9 cellular contexts compared by ENCODE assay signal in the genomic region with DNA sequence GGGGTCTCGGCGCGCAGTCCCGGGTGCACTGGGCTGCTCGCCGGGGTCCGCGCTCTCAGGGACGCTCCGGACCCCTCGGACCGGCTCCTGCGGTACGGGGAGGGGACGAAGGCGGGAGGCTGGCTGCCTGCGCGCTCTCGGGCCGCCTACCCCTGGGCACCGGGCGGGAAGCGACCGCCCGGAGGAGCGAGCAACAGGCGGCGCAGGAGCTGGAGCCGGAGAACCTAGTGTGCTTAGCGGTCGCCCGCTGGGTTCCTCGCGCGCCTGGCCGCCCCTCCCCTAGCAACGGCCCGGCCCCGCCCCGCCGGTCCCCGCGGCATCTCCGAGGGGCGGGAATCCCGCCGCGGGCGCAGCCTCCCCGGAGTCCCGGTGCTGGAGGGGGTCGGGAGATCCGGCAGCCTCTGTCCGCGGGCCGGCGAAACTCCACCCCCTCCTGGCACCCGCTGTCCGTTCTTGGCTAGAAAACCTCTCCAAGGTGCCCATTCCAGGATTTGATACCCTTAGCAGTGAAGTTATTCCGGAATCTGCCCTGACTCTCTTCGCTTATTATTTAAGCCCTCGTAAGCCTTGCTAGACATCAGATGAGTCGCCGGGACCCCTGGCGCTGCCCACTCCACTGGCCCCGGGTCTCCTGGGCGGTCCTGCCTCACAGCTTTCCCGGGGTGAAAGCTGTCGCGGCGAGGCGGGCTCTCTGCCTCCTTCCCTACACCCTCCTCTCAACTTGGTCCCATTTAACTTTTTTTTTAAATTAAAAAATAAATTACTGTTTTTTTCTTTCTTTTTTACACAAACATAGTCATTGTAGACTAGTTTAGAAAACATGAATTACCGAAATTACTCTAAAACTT. TPM values are rescaled to one million over a fixed set of nuclear protein-coding genes. Genes with fewer than 3 reads are reported as not detected.
DNase-seq lines count a peak whose midpoint lies in the region; ATAC-seq and TF ChIP-seq lines count a peak whose summit lies in the region.
"Had no signal": no experiment of that assay in that cellular context is flagged by ENCODE, and none has a peak within 500 bp of the region (broad histone marks: within the 10 kb centered on the region; RNA-seq: fewer than 3 reads in every experiment).

A gene (minus strand): TSS at position 231 of the 848 bp plus-strand sequence. CDS start 246 bp downstream, outside the sequence.

- WGBS in spleen, 5 donors: 1 to 3% (median 2%) methylated on average over 15 to 73 of the region's 73 CpGs

- no peak for TF ChIP-seq POLR2A in spleen (IDR thresholded peaks at IDR 0.05)

- intact Hi-C loops in PC-9 (cut with micrococcal nuclease; ENCODE audit: unreplicated experiment): no loop called here
- intact Hi-C loops in spleen (cut with DNase I; ENCODE audit: low total_unique reads): no loop called here

- BruUV-seq in PC-9 (replicated peaks; lab: Mats Ljungman, UMichigan): no TSS peak

- DNase-seq in 8988T: peak; percentile 33
- peak; percentile 61 for DNase-seq in GM20000 (ENCODE audit: low spot score)
- peak in 1 of 2 experiments; percentile 40 for DNase-seq in PC-9
- DNase-seq in astrocyte of the hippocampus (ENCODE audit: low read depth, low spot score): peak; percentile 65
- DNase-seq in iPS-NIHi11 (ENCODE audit: low spot score): peak; percentile 57
- DNase-seq in spleen: peak; percentile 79

- H3K79me2 ChIP-seq in PC-9 (ENCODE audit: low read depth): no peaks in the 10 kb centered on the region

- TF ChIP-seq CTCF in GM20000 (IDR thresholded peaks at IDR 0.05; ENCODE audit: extremely low read depth, missing control alignments): no peak
- no peak for TF ChIP-seq CTCF in PC-9 (conservative IDR thresholded peaks at IDR 0.05)
- TF ChIP-seq CTCF in spleen (IDR thresholded peaks at IDR 0.05 in 8 of 11, conservative IDR thresholded peaks at IDR 0.05 in 3 of 11): no peak

- H3F3A ChIP-seq in PC-9 (ENCODE audit: insufficient read depth, low read depth): no peaks in the 10 kb centered on the region

- H2AFZ ChIP-seq in PC-9: peak within 1 kb of the TSS; percentile 62; the same call in 1 of the 2 replicates

- H3K9me2 ChIP-seq in PC-9 (ENCODE audit: insufficient read depth): no peaks in the 10 kb centered on the region

- H3K4me3 ChIP-seq in PC-9: peak within 1 kb of the TSS; percentile 53
- peak within 1 kb of the TSS; percentile 38 to 77 (median 54) for H3K4me3 ChIP-seq in spleen

- peak within 1 kb of the TSS; percentile 82 for H3K4me2 ChIP-seq in PC-9

- POLR2A ChIA-PET in PC-9 (lab: Charles Lee; ENCODE audit: unreplicated experiment): no interaction called here

- H3K27ac ChIP-seq in PC-9 (no peak within 1 kb of the TSS), spleen (no peak within 1 kb of the TSS)

- H3K9me3 ChIP-seq in PC-9 (ENCODE audit: insufficient read depth, low read depth) (no peaks in the 10 kb centered on the region), spleen (no peaks in the 10 kb centered on the region)

- H4K20me1 ChIP-seq in PC-9 (ENCODE audit: insufficient read depth): no peaks in the 10 kb centered on the region

- ATAC-seq in GM18861 (IDR thresholded peaks at IDR 0.05; ENCODE audit: unreplicated experiment): no peak
- ATAC-seq in HG03108 (IDR thresholded peaks at IDR 0.05; ENCODE audit: unreplicated experiment): no peak

- CTCF ChIA-PET in PC-9 (lab: Charles Lee): no interaction called here

- H3K27me3 ChIP-seq in PC-9 (ENCODE audit: insufficient read depth, low read depth): peaks cover 27% of the 10 kb centered on the region
- H3K27me3 ChIP-seq in spleen (replicated peaks in 1 of 7): peaks cover 0 to 58% (median 38%) of the 10 kb centered on the region in 7 donors

- H3K4me1 ChIP-seq in PC-9 (replicated peaks; ENCODE audit: insufficient read depth): peaks cover 10% of the 10 kb centered on the region; the same call in 1 of the 2 replicates
- H3K4me1 ChIP-seq in spleen: peaks cover 17 to 25% (median 21%) of the 10 kb centered on the region in 6 donors

- no peaks in the 10 kb centered on the region for H3K36me3 ChIP-seq in PC-9 (ENCODE audit: low read depth)
- H3K36me3 ChIP-seq in spleen: no peaks in the 10 kb centered on the region

RNA-seq across cellular contexts. Expression of the gene that starts here (rescaled TPM):
- total RNA-seq in PC-9 (2021) (not detected in 2 replicates), spleen (not detected)
- not detected for polyA plus RNA-seq in spleen
- total RNA-seq: dermis microvascular lymphatic vessel endothelial cell had no signal

Comparison
In these comparisons a context has a peak if more than half of its experiments do, and no peak if none do; other contexts are left out.
1. Peak in DNase-seq and H3K4me3 ChIP-seq in spleen; RNA of the gene not detected or under 1 TPM.